8 cellular contexts compared by ENCODE assay signal in genomic region chr1:212699104-212699838, GRCh38. TPM values are rescaled to one million over a fixed set of nuclear protein-coding genes. Genes with fewer than 3 reads are reported as not detected.
DNase-seq lines count a peak whose midpoint lies in the region; ATAC-seq and TF ChIP-seq lines count a peak whose summit lies in the region.

No MANE protein-coding gene starts in this region.

- peaks cover 46% of the 10 kb centered on the region for H3K4me1 ChIP-seq in Karpas-422 (ENCODE audit: low read length)

- H3K4me2 ChIP-seq in Karpas-422 (ENCODE audit: low read depth, low read length, poor library complexity, severe bottlenecking) = peak overlapping the region; percentile 83

- H3K4me1 Mint-ChIP-seq in T-helper 1 cell treated with Interleukin-12 subunit alpha and Interleukin-12 subunit beta and Interleukin-4 antibody, amounts not matched to agents 30 μg/mL and 1 μg/mL, for 36 hours (ENCODE audit: low read depth) = peaks cover 42% of the 10 kb centered on the region
- peaks cover 16% of the 10 kb centered on the region for H3K4me1 Mint-ChIP-seq in brain

- ATAC-seq in GM21576 (IDR thresholded peaks at IDR 0.05; ENCODE audit: unreplicated experiment) = peak; percentile 47

- H3K36me3 Mint-ChIP-seq in T-helper 1 cell treated with Interleukin-12 subunit alpha and Interleukin-12 subunit beta and Interleukin-4 antibody, amounts not matched to agents 30 μg/mL and 1 μg/mL, for 36 hours (ENCODE audit: low read depth) = peaks cover 17% of the 10 kb centered on the region
- no peaks in the 10 kb centered on the region for H3K36me3 Mint-ChIP-seq in brain

- no peaks in the 10 kb centered on the region for H3K79me2 ChIP-seq in Karpas-422 (ENCODE audit: low read length)

- H3K9ac ChIP-seq in Karpas-422 (ENCODE audit: low read length) = peak overlapping the region; percentile 46

- H3K27me3 Mint-ChIP-seq in T-helper 1 cell treated with Interleukin-12 subunit alpha and Interleukin-12 subunit beta and Interleukin-4 antibody, amounts not matched to agents 30 μg/mL and 1 μg/mL, for 36 hours (ENCODE audit: low read depth) = peaks cover 46% of the 10 kb centered on the region
- peaks cover 87% of the 10 kb centered on the region for H3K27me3 Mint-ChIP-seq in brain

- H3K4me3 Mint-ChIP-seq in T-helper 1 cell treated with Interleukin-12 subunit alpha and Interleukin-12 subunit beta and Interleukin-4 antibody, amounts not matched to agents 30 μg/mL and 1 μg/mL, for 36 hours = peak overlapping the region; percentile 88
- peak overlapping the region; percentile 79 to 86 (median 80) for H3K4me3 Mint-ChIP-seq in brain

- H3K27ac Mint-ChIP-seq in T-helper 1 cell treated with Interleukin-12 subunit alpha and Interleukin-12 subunit beta and Interleukin-4 antibody, amounts not matched to agents 30 μg/mL and 1 μg/mL, for 36 hours = peak overlapping the region; percentile 41
- H3K27ac Mint-ChIP-seq in brain = no peak overlapping the region

- H4K20me1 ChIP-seq in Karpas-422 (ENCODE audit: insufficient read depth, low read depth, low read length) = no peaks in the 10 kb centered on the region

- DNase-seq in DMS79 (lab: John Stamatoyannopoulos, UW) (peak; percentile 28), Karpas-422 (peak; percentile 74), islet precursor cell (peak; percentile 73), GF-D8 (lab: John Stamatoyannopoulos, UW) (no peak)
- DNase-seq in stimulated activated CD4-positive, alpha-beta T cell treated with anti-CD3 and anti-CD28 coated beads, Interleukin-1b, Interleukin-23, amount 100 ng/mL, for 48 hours = peak; percentile 71

- peak overlapping the region; percentile 80 for H2AFZ ChIP-seq in Karpas-422 (ENCODE audit: low read length)

- no peaks in the 10 kb centered on the region for H3K27me3 ChIP-seq in Karpas-422 (ENCODE audit: low read length)

- peak; percentile 50 to 65 for TF ChIP-seq CTCF in brain (conservative IDR thresholded peaks at IDR 0.05)

- H3K9me2 ChIP-seq in Karpas-422 (replicated peaks; ENCODE audit: insufficient read depth, low read length) = no peaks in the 10 kb centered on the region

- H3K27ac ChIP-seq in Karpas-422 (ENCODE audit: low read length) = no peak overlapping the region

- H3K36me3 ChIP-seq in Karpas-422 (ENCODE audit: insufficient read depth, low read length) = no peaks in the 10 kb centered on the region

- H3K9me3 Mint-ChIP-seq in T-helper 1 cell treated with Interleukin-12 subunit alpha and Interleukin-12 subunit beta and Interleukin-4 antibody, amounts not matched to agents 30 μg/mL and 1 μg/mL, for 36 hours = no peaks in the 10 kb centered on the region
- H3K9me3 Mint-ChIP-seq in brain = peaks cover 0 to 4% (median 0%) of the 10 kb centered on the region in 5 experiments

- peak overlapping the region; percentile 68 for H3K4me3 ChIP-seq in Karpas-422 (ENCODE audit: low read length)

- H3K9me3 ChIP-seq in Karpas-422 (ENCODE audit: low read length) = no peaks in the 10 kb centered on the region

RNA-seq across cellular contexts. Expression of gene BATF3, which starts 0.4 kb away (rescaled TPM):
- total RNA-seq in Karpas-422 (2014; rRNA removed; shearing (Covaris generic); ENCODE audit: low replicate concordance) = 4.4 and 7.7 TPM in 2 replicates
- polyA plus RNA-seq in brain (ENCODE audit: insufficient read depth, low read depth, low replicate concordance) = 1.8 TPM
